ENCODE assay signal across 17 cellular contexts in the genomic region with DNA sequence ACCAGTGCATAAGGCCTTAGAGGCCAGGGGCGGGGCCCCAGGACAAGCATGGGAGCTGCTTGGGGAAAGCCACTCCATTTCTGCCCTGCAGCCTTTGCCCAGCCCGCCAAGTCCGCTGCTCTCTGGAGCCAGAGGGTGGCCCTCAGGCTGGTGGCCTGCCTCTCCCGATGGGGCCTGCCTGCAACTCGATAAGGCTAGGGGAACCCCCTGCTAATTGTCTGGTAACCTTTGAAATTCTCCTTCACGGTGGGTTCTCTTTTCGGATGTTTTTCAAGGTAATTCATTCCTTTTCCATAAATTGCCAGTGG.
DNase-seq lines count a peak whose midpoint lies in the region; TF ChIP-seq lines count a peak whose summit lies in the region.
"Had no signal": no experiment of that assay in that cellular context is flagged by ENCODE, and none has a peak within 500 bp of the region (broad histone marks: within the 10 kb centered on the region; RNA-seq: fewer than 3 reads in every experiment).

No MANE protein-coding gene starts in this region.

- H3K9ac ChIP-seq in GM23248 = peak overlapping the region; percentile 31; the same call in 1 of the 2 replicates
- no peak overlapping the region for H3K9ac ChIP-seq in fibroblast of lung (ENCODE audit: insufficient read depth, low read length)

- in situ Hi-C loops in GM23248 (cut with MboI) = no loop called here

- H2AFZ ChIP-seq in GM23248 (no peak overlapping the region), fibroblast of lung (ENCODE audit: low read length) (no peak overlapping the region)

- H4K20me1 ChIP-seq in GM23248 (ENCODE audit: insufficient read depth) = no peaks in the 10 kb centered on the region
- no peaks in the 10 kb centered on the region for H4K20me1 ChIP-seq in fibroblast of lung (ENCODE audit: control insufficient read depth, extremely low read depth, insufficient read depth, low read length)

- WGBS in GM23248 (ENCODE audit: low coverage in 1 of 2, low lambda C conversion rate in 2 of 2, missing lambda C conversion rate in 2 of 2), 2 experiments = 98% methylated on average over 7 of the region's 7 CpGs
- WGBS in thyroid gland, 2 donors = 78 to 90% methylated on average over 5 to 7 of the region's 7 CpGs
- 82% methylated on average over 5 of the region's 7 CpGs for WGBS in suprapubic skin

- intact Hi-C loops in thyroid gland (cut with DNase I) = no loop called here

- peaks cover 12% of the 10 kb centered on the region for H3F3A ChIP-seq in GM23248 (ENCODE audit: insufficient read depth)

- no peak for TF ChIP-seq POLR2A in thyroid gland (IDR thresholded peaks at IDR 0.05)
- TF ChIP-seq POLR2A in suprapubic skin (IDR thresholded peaks at IDR 0.05) = no peak

- H3K79me2 ChIP-seq in GM23248 (ENCODE audit: insufficient read depth) = peaks cover 82% of the 10 kb centered on the region
- H3K79me2 ChIP-seq in fibroblast of lung (ENCODE audit: control insufficient read depth, insufficient read depth, low read length) = peaks cover 54% of the 10 kb centered on the region

- H3K27me3 ChIP-seq in GM23248 (replicated peaks; ENCODE audit: insufficient read depth) (no peaks in the 10 kb centered on the region), fibroblast of lung (ENCODE audit: control insufficient read depth, insufficient read depth, low read length) (no peaks in the 10 kb centered on the region), thyroid gland (no peaks in the 10 kb centered on the region), suprapubic skin (no peaks in the 10 kb centered on the region)

- POLR2A ChIA-PET in RWPE1 (lab: Yijun Ruan, JAX; ENCODE audit: low non-redundant PET) = no interaction called here

- TF ChIP-seq CTCF in RWPE1 (conservative IDR thresholded peaks at IDR 0.05; ENCODE audit: low read depth) = no peak
- no peak for TF ChIP-seq CTCF in fibroblast of lung (conservative IDR thresholded peaks at IDR 0.05 in 1 of 2, IDR thresholded peaks at IDR 0.05 in 1 of 2; ENCODE audit: low read depth in 1 of 2, low read length in 2 of 2)
- TF ChIP-seq CTCF in thyroid gland (IDR thresholded peaks at IDR 0.05) = no peak
- TF ChIP-seq CTCF in suprapubic skin (IDR thresholded peaks at IDR 0.05) = no peak

- H3K36me3 ChIP-seq in GM23248 (ENCODE audit: low read depth) = peaks cover 12% of the 10 kb centered on the region
- H3K36me3 ChIP-seq in fibroblast of lung (ENCODE audit: control insufficient read depth, insufficient read depth, low read length) = peaks cover 16% of the 10 kb centered on the region
- H3K36me3 ChIP-seq in thyroid gland = peaks cover 15 to 17% of the 10 kb centered on the region in 2 donors
- peaks cover 49% of the 10 kb centered on the region for H3K36me3 ChIP-seq in suprapubic skin
- H3K36me3 ChIP-seq: HAP-1 had no signal

- H3K9me2 ChIP-seq in GM23248 (ENCODE audit: insufficient read depth) = no peaks in the 10 kb centered on the region

- H3K9me3 ChIP-seq in GM23248 (ENCODE audit: low read depth) (no peaks in the 10 kb centered on the region), fibroblast of lung (ENCODE audit: control insufficient read depth, insufficient read depth, low read depth, low read length) (no peaks in the 10 kb centered on the region), thyroid gland (no peaks in the 10 kb centered on the region), suprapubic skin (no peaks in the 10 kb centered on the region)
- H3K9me3 ChIP-seq: HAP-1 had no signal

- peak overlapping the region; percentile 99 for H3K27ac ChIP-seq in GM23248
- H3K27ac ChIP-seq in RWPE1 = peak overlapping the region; percentile 99
- peak overlapping the region; percentile 18 for H3K27ac ChIP-seq in fibroblast of lung (ENCODE audit: insufficient read depth, low read length)
- peak overlapping the region; percentile 56 to 99 (median 89) for H3K27ac ChIP-seq in thyroid gland
- no peak overlapping the region for H3K27ac ChIP-seq in suprapubic skin
- H3K27ac ChIP-seq: HL-60 had no signal

- H3K4me2 ChIP-seq in GM23248 (ENCODE audit: unreplicated experiment) (no peak overlapping the region), fibroblast of lung (ENCODE audit: extremely low read depth, insufficient read depth, low read length) (no peak overlapping the region)

- no peak overlapping the region for H3K4me3 ChIP-seq in GM23248
- no peak overlapping the region for H3K4me3 ChIP-seq in fibroblast of lung (replicated peaks in 1 of 4; ENCODE audit: control extremely low read depth in 1 of 4, insufficient read depth in 1 of 4, low read depth in 3 of 4, low read length in 4 of 4)
- no peak overlapping the region for H3K4me3 ChIP-seq in thyroid gland (replicated peaks in 1 of 3)
- H3K4me3 ChIP-seq in suprapubic skin = no peak overlapping the region
- H3K4me3 ChIP-seq: HAP-1 had no signal

- CTCF ChIA-PET in RWPE1 (lab: Yijun Ruan, JAX) = interaction anchor here (0.6 to 1.1 kb wide), 4 partner anchors 11 to 139 kb away, joined by 3 read pairs; no protein-coding TSS in a partner anchor

- peaks cover 41% of the 10 kb centered on the region for H3K4me1 ChIP-seq in GM23248 (ENCODE audit: insufficient read depth)
- peaks cover 39% of the 10 kb centered on the region for H3K4me1 ChIP-seq in fibroblast of lung (ENCODE audit: control insufficient read depth, extremely low read depth, insufficient read depth, low read length)
- H3K4me1 ChIP-seq in thyroid gland = peaks cover 30 to 61% of the 10 kb centered on the region in 2 donors
- peaks cover 52% of the 10 kb centered on the region for H3K4me1 ChIP-seq in suprapubic skin
- H3K4me1 ChIP-seq: HAP-1 had no signal

- no peak for DNase-seq in GM23248
- DNase-seq in RWPE1 (ENCODE audit: low spot score) = no peak
- DNase-seq in fibroblast of lung (ENCODE audit: low read depth in 2 of 2) = no peak
- no peak for DNase-seq in thyroid gland
- no peak for DNase-seq in suprapubic skin (ENCODE audit: low spot score in 2 of 2)
- DNase-seq in germinal center (ENCODE audit: low spot score) = no peak
- DNase-seq in NCI-H2227 (lab: John Stamatoyannopoulos, UW; ENCODE audit: unreplicated experiment) = no peak
- DNase-seq: Calu3, DMS53, KBM-7, NCI-H1417 treated with DMSO at 0.1 percent for 48 hours, NCI-H1930, NCI-H2171, NCI-H446 treated with DMSO at 0.1 percent for 48 hours, NCI-H748 treated with DMSO at 0.1 percent for 48 hours had no signal

- no peak for TF ChIP-seq EP300 in suprapubic skin (IDR thresholded peaks at IDR 0.05)
